In genomic region chr16:58034128-58034685, GRCh38 we compare ENCODE assay signal across 18 cellular contexts. TPM values are rescaled to one million over a fixed set of nuclear protein-coding genes. Genes with fewer than 3 reads are reported as not detected.
DNase-seq lines count a peak whose midpoint lies in the region; ATAC-seq and TF ChIP-seq lines count a peak whose summit lies in the region.
"Had no signal": no experiment of that assay in that cellular context is flagged by ENCODE, and none has a peak within 500 bp of the region (broad histone marks: within the 10 kb centered on the region; RNA-seq: fewer than 3 reads in every experiment).

No MANE protein-coding gene starts in this region.

- no peaks in the 10 kb centered on the region for H3F3A ChIP-seq in SK-N-SH (replicated peaks; ENCODE audit: insufficient read depth)

- no peak for TF ChIP-seq POLR2A in gastroesophageal sphincter (IDR thresholded peaks at IDR 0.05)

- H3K27ac ChIP-seq in SK-N-SH (ENCODE audit: low read depth in 2 of 2, low read length in 1 of 2) (no peak overlapping the region; a peak in 1 of 4 replicates), OCI-LY3 (ENCODE audit: low read length) (no peak overlapping the region), left ventricle myocardium inferior (replicated peaks) (peak overlapping the region; percentile 96), upper lobe of right lung (no peak overlapping the region), gastroesophageal sphincter (no peak overlapping the region)
- H3K27ac ChIP-seq: 22Rv1 had no signal

- POLR2A ChIA-PET in SK-N-SH (lab: Yijun Ruan, JAX), result interaction anchor here (2.2 to 2.3 kb wide), 2 partner anchors 11 to 87 kb away, joined by 11 to 16 read pairs; no protein-coding TSS in a partner anchor

- no peaks in the 10 kb centered on the region for H4K20me1 ChIP-seq in SK-N-SH (ENCODE audit: insufficient read depth)
- H4K20me1 ChIP-seq in OCI-LY3 (ENCODE audit: insufficient read depth, low read length), result no peaks in the 10 kb centered on the region

- H3K9ac ChIP-seq in SK-N-SH (no peak overlapping the region), OCI-LY3 (ENCODE audit: low read length) (no peak overlapping the region)

- DNase-seq in SK-N-SH (peak; percentile 14), left ventricle myocardium inferior (no peak), upper lobe of right lung (peak; percentile 40), NCI-H774 (lab: John Stamatoyannopoulos, UW) (no peak), HPDE6-E6E7 (ENCODE audit: extremely low spot score) (no peak)
- DNase-seq: DMS 273 treated with DMSO at 0.1 percent for 48 hours, GF-D8, GOT3, KBM-7, NCI-H1048, NCI-H146, NCI-H2081, NCI-H510A treated with DMSO at 0.1 percent for 48 hours, SIG-M5 had no signal

- CTCF ChIA-PET in SK-N-SH (lab: Yijun Ruan, JAX), result interaction anchor here (0.6 to 6.1 kb wide), 11 partner anchors 11 to 303 kb away, joined by 3 to 72 read pairs (median 4); partner anchors contain the start of gene CFAP20

- no peaks in the 10 kb centered on the region for H3K9me2 ChIP-seq in SK-N-SH

- no peak overlapping the region for H3K4me2 ChIP-seq in SK-N-SH
- 0 out of 2 replicates have a peak overlapping the region, but pooled peaks have one; percentile 12 for H3K4me2 ChIP-seq in OCI-LY3 (ENCODE audit: low read length)

- H3K4me1 ChIP-seq in SK-N-SH (ENCODE audit: control insufficient read depth in 1 of 2, insufficient read depth in 2 of 2, low read depth in 1 of 2, low read length in 1 of 2), result peaks cover 0 to 61% of the 10 kb centered on the region in 2 experiments; a peak in 1 of 4 replicates
- H3K4me1 ChIP-seq in OCI-LY3 (ENCODE audit: low read length), result peaks cover 8% of the 10 kb centered on the region
- peaks cover 75% of the 10 kb centered on the region for H3K4me1 ChIP-seq in left ventricle myocardium inferior
- peaks cover 34% of the 10 kb centered on the region for H3K4me1 ChIP-seq in upper lobe of right lung
- peaks cover 0 to 50% (median 12%) of the 10 kb centered on the region in 3 donors for H3K4me1 ChIP-seq in gastroesophageal sphincter

- ATAC-seq in SK-N-SH treated with all-trans-retinoic acid at 6 μM for 48 hours (no peak), upper lobe of right lung (no peak), gastroesophageal sphincter (no peak)

- no peak for TF ChIP-seq CTCF in SK-N-SH (IDR thresholded peaks at IDR 0.05)
- no peak for TF ChIP-seq CTCF in OCI-LY3 (IDR thresholded peaks at IDR 0.05; ENCODE audit: low read depth, low read length)
- no peak for TF ChIP-seq CTCF in left ventricle myocardium inferior (IDR thresholded peaks at IDR 0.05; ENCODE audit: borderline replicate concordance)
- TF ChIP-seq CTCF in upper lobe of right lung (IDR thresholded peaks at IDR 0.05), result no peak
- no peak for TF ChIP-seq CTCF in gastroesophageal sphincter (IDR thresholded peaks at IDR 0.05)

- TF ChIP-seq EP300 in SK-N-SH (IDR thresholded peaks at IDR 0.05; ENCODE audit: borderline replicate concordance in 1 of 2, low read depth in 1 of 2, low read length in 1 of 2) (no peak), gastroesophageal sphincter (IDR thresholded peaks at IDR 0.05) (no peak)

- intact Hi-C loops in left ventricle myocardium inferior (cut with micrococcal nuclease), result loop anchor here (5.0 kb wide), 1 partner anchor 93 kb away; the partner anchor contains the start of gene CFAP20
- intact Hi-C loops in upper lobe of right lung (cut with DNase I), result no loop called here

- WGBS in SK-N-SH (ENCODE audit: low lambda C conversion rate), result 77% methylated on average over 11 of the region's 14 CpGs
- 100% methylated on average over 1 of the region's 14 CpGs; no CpG with 5 or more reads in 1 of the 2 donors for WGBS in gastroesophageal sphincter (ENCODE audit: low coverage in 1 of 2), 2 donors

- no peak overlapping the region for H2AFZ ChIP-seq in SK-N-SH (ENCODE audit: low read depth)
- H2AFZ ChIP-seq in OCI-LY3 (ENCODE audit: low read depth, low read length), result no peak overlapping the region

- no peak for TF ChIP-seq RAD21 in SK-N-SH (IDR thresholded peaks at IDR 0.05; ENCODE audit: low read length)

- H3K36me3 ChIP-seq in SK-N-SH (replicated peaks in 1 of 2; ENCODE audit: control insufficient read depth in 1 of 2, insufficient read depth in 2 of 2, low read length in 1 of 2) (no peaks in the 10 kb centered on the region), OCI-LY3 (replicated peaks; ENCODE audit: low read depth, low read length) (no peaks in the 10 kb centered on the region), left ventricle myocardium inferior (peaks cover 20% of the 10 kb centered on the region), upper lobe of right lung (peaks cover 7% of the 10 kb centered on the region), gastroesophageal sphincter (peaks cover 0 to 18% of the 10 kb centered on the region in 2 donors)

- H3K27me3 ChIP-seq in SK-N-SH (ENCODE audit: insufficient read depth), result no peaks in the 10 kb centered on the region
- H3K27me3 ChIP-seq in OCI-LY3 (ENCODE audit: low read depth, low read length), result peaks cover 12% of the 10 kb centered on the region
- H3K27me3 ChIP-seq in left ventricle myocardium inferior (ENCODE audit: low read depth), result no peaks in the 10 kb centered on the region
- H3K27me3 ChIP-seq in upper lobe of right lung, result no peaks in the 10 kb centered on the region
- no peaks in the 10 kb centered on the region for H3K27me3 ChIP-seq in gastroesophageal sphincter

- H3K4me3 ChIP-seq in SK-N-SH (ENCODE audit: low read depth in 2 of 2, low read length in 1 of 2), result no peak overlapping the region
- H3K4me3 ChIP-seq in OCI-LY3 (ENCODE audit: low read length), result no peak overlapping the region
- peak overlapping the region; percentile 24 for H3K4me3 ChIP-seq in left ventricle myocardium inferior
- no peak overlapping the region for H3K4me3 ChIP-seq in upper lobe of right lung
- H3K4me3 ChIP-seq in gastroesophageal sphincter, result no peak overlapping the region

- H3K9me3 ChIP-seq in SK-N-SH, result no peaks in the 10 kb centered on the region
- no peaks in the 10 kb centered on the region for H3K9me3 ChIP-seq in OCI-LY3 (ENCODE audit: insufficient read depth, low read length)
- H3K9me3 ChIP-seq in left ventricle myocardium inferior (replicated peaks), result no peaks in the 10 kb centered on the region
- H3K9me3 ChIP-seq in upper lobe of right lung, result no peaks in the 10 kb centered on the region
- no peaks in the 10 kb centered on the region for H3K9me3 ChIP-seq in gastroesophageal sphincter

- no peaks in the 10 kb centered on the region for H3K79me2 ChIP-seq in SK-N-SH (ENCODE audit: insufficient read depth)
- no peaks in the 10 kb centered on the region for H3K79me2 ChIP-seq in OCI-LY3 (ENCODE audit: low read length)

TF ChIP-seq in SK-N-SH, 30 proteins besides CTCF, POLR2A, EP300 and RAD21 (continues in another document):
- no peak for TF ChIP-seq GABPA (IDR thresholded peaks at IDR 0.05; ENCODE audit: low read depth)
- no peak for TF ChIP-seq RXRA (IDR thresholded peaks at IDR 0.05; ENCODE audit: borderline replicate concordance, low read depth)
- no peak for TF ChIP-seq NRF1 (IDR thresholded peaks at IDR 0.05; ENCODE audit: low read depth, low read length)
- TF ChIP-seq EZH2phosphoT487 (IDR thresholded peaks at IDR 0.05; ENCODE audit: borderline replicate concordance, low read depth), result no peak
- TF ChIP-seq MEF2A (IDR thresholded peaks at IDR 0.05; ENCODE audit: borderline replicate concordance, low read depth), result no peak

TF ChIP-seq in SK-N-SH treated with all-trans-retinoic acid at 6 μM for 48 hours, 23 proteins besides CTCF, POLR2A, EP300 and RAD21:
- TF ChIP-seq ZNF8 (CRISPR knock-in tag; IDR thresholded peaks at IDR 0.05) (no peak), ARNTL (CRISPR knock-in tag; IDR thresholded peaks at IDR 0.05; ENCODE audit: borderline replicate concordance, low read depth) (no peak), TSHZ2 (CRISPR knock-in tag; IDR thresholded peaks at IDR 0.05) (no peak)

RNA-seq across cellular contexts. Expression of gene MMP15, which starts 8.7 kb away (rescaled TPM):
- 2.6 and 3.1 TPM in 2 replicates for polyA plus RNA-seq in SK-N-SH (2012; rRNA removed)
- polyA plus RNA-seq in SK-N-SH (2012; cell fraction: cytosol; rRNA removed), result 1.1 and 2.2 TPM in 2 replicates
- polyA plus RNA-seq in SK-N-SH (2012; cell fraction: nucleus; rRNA removed), result 3.5 and 3.9 TPM in 2 replicates
- total RNA-seq in left ventricle myocardium inferior, result 64.1 TPM
- total RNA-seq in upper lobe of right lung, result 25.2 TPM
- total RNA-seq in gastroesophageal sphincter, result 10 to 100 TPM in 2 of 4 donors, 1 to 10 TPM in 2; 2.0 to 12.8 (median 8.0) TPM

RNA-seq across cellular contexts. Expression of gene USB1, which starts 33.0 kb away (rescaled TPM):
- polyA plus RNA-seq in SK-N-SH (2012; rRNA removed), result 87.3 and 94.1 TPM in 2 replicates
- 53.0 and 69.3 TPM in 2 replicates for polyA plus RNA-seq in SK-N-SH (2012; cell fraction: cytosol; rRNA removed)
- polyA plus RNA-seq in SK-N-SH (2012; cell fraction: nucleus; rRNA removed), result 39.0 and 44.4 TPM in 2 replicates
- total RNA-seq in left ventricle myocardium inferior (35.2 TPM), upper lobe of right lung (37.4 TPM), gastroesophageal sphincter (10 to 100 TPM; 18.2 to 87.1 (median 27.6) TPM)

RNA-seq across cellular contexts. Expression of gene ZNF319, which starts 33.7 kb away (rescaled TPM):
- 4.8 and 7.6 TPM in 2 replicates for polyA plus RNA-seq in SK-N-SH (2012; rRNA removed)
- 3.2 and 5.1 TPM in 2 replicates for polyA plus RNA-seq in SK-N-SH (2012; cell fraction: cytosol; rRNA removed)
- polyA plus RNA-seq in SK-N-SH (2012; cell fraction: nucleus; rRNA removed), result 8.5 and 8.8 TPM in 2 replicates
- total RNA-seq in left ventricle myocardium inferior (10.0 TPM), upper lobe of right lung (10.6 TPM), gastroesophageal sphincter (10 to 100 TPM in 1 of 4 donors, 1 to 10 TPM in 3; 4.4 to 16.0 (median 8.0) TPM)

Comparison
In these comparisons a context has a peak if more than half of its experiments do, and no peak if none do; other contexts are left out.
1. DNase-seq: peak in SK-N-SH (single experiment) and upper lobe of right lung (single experiment); none in left ventricle myocardium inferior (single experiment), NCI-H774 (single experiment) and HPDE6-E6E7 (single experiment).